In genomic region chr20:38315290-38315966, GRCh38 we compare ENCODE assay signal across 17 cellular contexts. TPM values are rescaled to one million over a fixed set of nuclear protein-coding genes. Genes with fewer than 3 reads are reported as not detected.
DNase-seq lines count a peak whose midpoint lies in the region; ATAC-seq and TF ChIP-seq lines count a peak whose summit lies in the region.
"Had no signal": no experiment of that assay in that cellular context is flagged by ENCODE, and none has a peak within 500 bp of the region (broad histone marks: within the 10 kb centered on the region; RNA-seq: fewer than 3 reads in every experiment).

No MANE protein-coding gene starts in this region.

- no peak for ATAC-seq in activated naive CD8-positive, alpha-beta T cell treated with anti-CD3 and anti-CD28 coated beads, Interleukin-2, amount 50 U/mL, for 24 hours
- 0 out of 2 replicates have a peak, but pooled peaks have one; percentile 69 for ATAC-seq in Panc1
- peak; percentile 51 for ATAC-seq in sciatic nerve
- no peak for ATAC-seq in HG03039 (IDR thresholded peaks at IDR 0.05; ENCODE audit: unreplicated experiment)
- ATAC-seq: GM23338 had no signal

- H3K27ac ChIP-seq in Panc1 (ENCODE audit: low read length), result no peak overlapping the region
- H3K27ac ChIP-seq: adrenal gland, BLaER1, epithelial cell of prostate had no signal

- intact Hi-C loops in Panc1 (cut with micrococcal nuclease; ENCODE audit: unreplicated experiment), result no loop called here
- intact Hi-C loops in sciatic nerve (cut with DNase I), result no loop called here

- no peaks in the 10 kb centered on the region for H3K4me1 ChIP-seq in Panc1 (ENCODE audit: control insufficient read depth, insufficient read depth, low read length)
- H3K4me1 ChIP-seq: adrenal gland, BLaER1 had no signal

- no peak overlapping the region for H3K4me3 ChIP-seq in Panc1 (ENCODE audit: low read depth in 2 of 2, low read length in 2 of 2)
- H3K4me3 ChIP-seq: adrenal gland, BLaER1, GM23338 had no signal

- POLR2A ChIA-PET in Panc1 (lab: Charles Lee), result interaction anchor here (0.7 kb wide), 1 partner anchor 592 kb away, joined by 3 read pairs; no protein-coding TSS in a partner anchor

- peaks cover 8% of the 10 kb centered on the region for H3K4me1 Mint-ChIP-seq in activated naive CD8-positive, alpha-beta T cell treated with anti-CD3 and anti-CD28 coated beads, Interleukin-2, amount 50 U/mL, for 24 hours
- H3K4me1 Mint-ChIP-seq in activated naive CD8-positive, alpha-beta T cell treated with anti-CD3 and anti-CD28 coated beads for 36 hours, result no peaks in the 10 kb centered on the region
- H3K4me1 Mint-ChIP-seq: GM23338 had no signal

- BruUV-seq in Panc1 (replicated peaks; lab: Mats Ljungman, UMichigan), result no TSS peak

- no peak for DNase-seq in activated naive CD8-positive, alpha-beta T cell treated with anti-CD3 and anti-CD28 coated beads, Interleukin-2, amount 50 U/mL, for 24 hours
- no peak for DNase-seq in activated naive CD8-positive, alpha-beta T cell treated with anti-CD3 and anti-CD28 coated beads for 36 hours
- DNase-seq in Panc1 (ENCODE audit: low read depth, low spot score) (no peak), fibroblast of peridontal ligament (ENCODE audit: extremely low read depth) (peak; percentile 42), sciatic nerve (ENCODE audit: low spot score) (no peak), NCI-H128 (lab: John Stamatoyannopoulos, UW; ENCODE audit: unreplicated experiment) (no peak), T-helper 1 cell (no peak)
- DNase-seq: adrenal gland; Karpas-422; left cardiac atrium; NCI-H748 treated with DMSO at 0.1 percent for 48 hours; stimulated activated CD4-positive, alpha-beta T cell treated with anti-CD3 and anti-CD28 coated beads, Interleukin-4, amount 100 ng/mL, for 1 hour had no signal

- H3K36me3 ChIP-seq in Panc1 (ENCODE audit: control insufficient read depth, insufficient read depth, low read length), result no peaks in the 10 kb centered on the region
- H3K36me3 ChIP-seq: adrenal gland, BLaER1 had no signal

- no peak overlapping the region for H3K4me3 Mint-ChIP-seq in activated naive CD8-positive, alpha-beta T cell treated with anti-CD3 and anti-CD28 coated beads, Interleukin-2, amount 50 U/mL, for 24 hours
- no peak overlapping the region for H3K4me3 Mint-ChIP-seq in activated naive CD8-positive, alpha-beta T cell treated with anti-CD3 and anti-CD28 coated beads for 36 hours
- H3K4me3 Mint-ChIP-seq: GM23338; T-helper 2 cell treated with Interferon-gamma antibody and Interleukin-4, amounts not matched to agents 5 μg/mL and 100 μg/mL, for 36 hours had no signal

- no peaks in the 10 kb centered on the region for H3K9me3 Mint-ChIP-seq in activated naive CD8-positive, alpha-beta T cell treated with anti-CD3 and anti-CD28 coated beads, Interleukin-2, amount 50 U/mL, for 24 hours
- no peaks in the 10 kb centered on the region for H3K9me3 Mint-ChIP-seq in activated naive CD8-positive, alpha-beta T cell treated with anti-CD3 and anti-CD28 coated beads for 36 hours
- H3K9me3 Mint-ChIP-seq: GM23338; T-helper 2 cell treated with Interferon-gamma antibody and Interleukin-4, amounts not matched to agents 5 μg/mL and 100 μg/mL, for 36 hours had no signal

- H3K36me3 Mint-ChIP-seq in activated naive CD8-positive, alpha-beta T cell treated with anti-CD3 and anti-CD28 coated beads, Interleukin-2, amount 50 U/mL, for 24 hours (ENCODE audit: low read depth), result no peaks in the 10 kb centered on the region
- H3K36me3 Mint-ChIP-seq in activated naive CD8-positive, alpha-beta T cell treated with anti-CD3 and anti-CD28 coated beads for 36 hours, result no peaks in the 10 kb centered on the region

- TF ChIP-seq CTCF in Panc1 (IDR thresholded peaks at IDR 0.05), result no peak; the same call in 1 of the 2 replicates

- in situ Hi-C loops in Panc1 (cut with HindIII; ENCODE audit: low pct_unique_long_range_greater_than_20kb, low sequenced_read_pairs), result no loop called here

- peak overlapping the region; percentile 28 for H3K27ac Mint-ChIP-seq in activated naive CD8-positive, alpha-beta T cell treated with anti-CD3 and anti-CD28 coated beads, Interleukin-2, amount 50 U/mL, for 24 hours
- no peak overlapping the region for H3K27ac Mint-ChIP-seq in activated naive CD8-positive, alpha-beta T cell treated with anti-CD3 and anti-CD28 coated beads for 36 hours
- H3K27ac Mint-ChIP-seq: GM23338; T-helper 2 cell treated with Interferon-gamma antibody and Interleukin-4, amounts not matched to agents 5 μg/mL and 100 μg/mL, for 36 hours had no signal

- peaks cover 3% of the 10 kb centered on the region for H3K27me3 ChIP-seq in Panc1 (ENCODE audit: control insufficient read depth, insufficient read depth, low read length)
- H3K27me3 ChIP-seq: adrenal gland, BLaER1 had no signal

- CTCF ChIA-PET in Panc1 (lab: Charles Lee), result no interaction called here

- H3K9me3 ChIP-seq in Panc1 (ENCODE audit: control insufficient read depth, insufficient read depth, low read depth, low read length), result no peaks in the 10 kb centered on the region
- H3K9me3 ChIP-seq: adrenal gland, BLaER1 had no signal

- H3K27me3 Mint-ChIP-seq in activated naive CD8-positive, alpha-beta T cell treated with anti-CD3 and anti-CD28 coated beads, Interleukin-2, amount 50 U/mL, for 24 hours, result peaks cover 32% of the 10 kb centered on the region
- peaks cover 25% of the 10 kb centered on the region for H3K27me3 Mint-ChIP-seq in activated naive CD8-positive, alpha-beta T cell treated with anti-CD3 and anti-CD28 coated beads for 36 hours

RNA-seq across cellular contexts. Expression of gene BPI, which starts 11.5 kb away (rescaled TPM):
- not detected for total RNA-seq in activated naive CD8-positive, alpha-beta T cell treated with anti-CD3 and anti-CD28 coated beads for 36 hours
- total RNA-seq in Panc1 (2021; ENCODE audit: unreplicated experiment) (not detected), sciatic nerve (2.3 TPM)
- polyA plus RNA-seq in Panc1 (2012; ENCODE audit: insufficient read length), result not detected
- total RNA-seq: GM23338, left cardiac atrium had no signal
- polyA plus RNA-seq: GM23338 had no signal

RNA-seq across cellular contexts. Expression of gene LBP, which starts 30.9 kb away (rescaled TPM):
- total RNA-seq in activated naive CD8-positive, alpha-beta T cell treated with anti-CD3 and anti-CD28 coated beads for 36 hours, result not detected
- 0.15 TPM for total RNA-seq in Panc1 (2021; ENCODE audit: unreplicated experiment)
- polyA plus RNA-seq in Panc1 (2012; ENCODE audit: insufficient read length), result not detected
- total RNA-seq in sciatic nerve, result 0.40 TPM

RNA-seq across cellular contexts. Expression of gene KIAA1755, which starts 54.9 kb away (rescaled TPM):
- total RNA-seq in activated naive CD8-positive, alpha-beta T cell treated with anti-CD3 and anti-CD28 coated beads for 36 hours, result not detected
- 0.08 TPM for total RNA-seq in Panc1 (2021; ENCODE audit: unreplicated experiment)
- 0.21 TPM for polyA plus RNA-seq in Panc1 (2012; ENCODE audit: insufficient read length)
- 56.0 TPM for total RNA-seq in sciatic nerve
- polyA plus RNA-seq: GM23338 had no signal

Comparison
In these comparisons a context has a peak if more than half of its experiments do, and no peak if none do; other contexts are left out.
1. ATAC-seq: peak in Panc1 (single experiment) and sciatic nerve (single experiment); none in activated naive CD8-positive, alpha-beta T cell treated with anti-CD3 and anti-CD28 coated beads, Interleukin-2, amount 50 U/mL, for 24 hours (single experiment) and HG03039 (single experiment).
2. RNA of gene KIAA1755, which starts 54.9 kb away (total RNA-seq): 56.0 TPM in sciatic nerve (single experiment); 0.08 TPM in Panc1 (single experiment) and not detected in activated naive CD8-positive, alpha-beta T cell treated with anti-CD3 and anti-CD28 coated beads for 36 hours; every median in the first group is over 10 times any median in the second.